20 cellular contexts compared by ENCODE assay signal in the genomic region with DNA sequence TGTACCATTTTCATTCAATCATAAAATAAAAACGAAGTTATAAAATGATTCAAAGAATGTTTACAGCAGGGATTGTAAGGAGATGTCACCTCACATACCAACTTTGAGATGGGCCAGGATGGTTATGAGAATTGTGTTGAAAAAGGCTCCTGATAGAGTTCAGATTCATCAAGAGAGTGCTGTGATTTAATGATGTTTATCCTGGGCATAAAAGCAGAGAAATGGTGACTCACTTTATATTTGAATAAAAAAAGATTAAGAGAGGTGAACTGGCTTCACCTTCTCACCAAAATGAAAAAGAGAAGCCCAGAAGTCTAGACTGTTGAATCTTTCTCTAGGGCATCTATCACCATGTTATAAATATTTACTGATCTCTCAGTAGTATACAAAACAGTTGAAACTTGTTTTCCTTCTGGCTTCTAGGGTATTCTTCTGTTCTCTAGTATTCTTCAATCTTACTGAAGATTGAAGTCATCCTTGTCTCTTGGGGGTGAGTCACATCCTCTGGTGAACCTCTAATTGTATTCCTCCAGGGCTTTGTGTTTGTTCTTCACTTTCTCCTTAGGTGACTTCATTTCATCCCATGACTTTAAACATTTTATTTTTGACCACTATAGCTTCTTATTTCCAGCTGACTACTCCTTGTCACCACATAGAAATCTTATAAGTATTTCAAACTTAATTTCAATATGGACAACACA.
DNase-seq lines count a peak whose midpoint lies in the region; FAIRE-seq and TF ChIP-seq lines count a peak whose summit lies in the region.
"Had no signal": no experiment of that assay in that cellular context is flagged by ENCODE, and none has a peak within 500 bp of the region (broad histone marks: within the 10 kb centered on the region; RNA-seq: fewer than 3 reads in every experiment).

No MANE protein-coding gene starts in this region.

- H3K4me3 Mint-ChIP-seq in activated T-cell treated with anti-CD3 and anti-CD28 coated beads, Interleukin-2, amount 50 U/mL, for 24 hours: no peak overlapping the region
- H3K4me3 Mint-ChIP-seq: activated CD8-positive, alpha-beta T cell treated with anti-CD3 and anti-CD28 coated beads, Interleukin-2, amount 10 ng/mL, durations not matched to agents 7 days and 5 days; activated naive CD8-positive, alpha-beta T cell treated with anti-CD3 and anti-CD28 coated beads, Interleukin-2, amount 50 U/mL, for 24 hours; activated T-helper 1 cell treated with anti-CD3 and anti-CD28 coated beads, Interleukin-12 subunit alpha, Interleukin-12 subunit beta, Interleukin-2, Interleukin-4 antibody, amounts not matched to agents 30 ng/mL and 10 ng/mL and 1 ng/mL, durations not matched to agents 14 hours and 24 hours and 36 hours had no signal

- no peak overlapping the region for H3K4me3 ChIP-seq in fibroblast of mammary gland (ENCODE audit: control insufficient read depth, low read depth, low read length)
- H3K4me3 ChIP-seq: HAP-1, left ventricle myocardium inferior, ovary had no signal

- H3K4me1 Mint-ChIP-seq in activated T-cell treated with anti-CD3 and anti-CD28 coated beads, Interleukin-2, amount 50 U/mL, for 24 hours (ENCODE audit: low read depth): no peaks in the 10 kb centered on the region
- H3K4me1 Mint-ChIP-seq: activated naive CD8-positive, alpha-beta T cell treated with anti-CD3 and anti-CD28 coated beads, Interleukin-2, amount 50 U/mL, for 24 hours had no signal

- POLR2A ChIA-PET in RWPE1 (lab: Yijun Ruan, JAX; ENCODE audit: low non-redundant PET): no interaction called here

- FAIRE-seq in H54 (lab: Jason Lieb, UNC): peak; percentile 88

- H3K27me3 Mint-ChIP-seq in activated T-cell treated with anti-CD3 and anti-CD28 coated beads, Interleukin-2, amount 50 U/mL, for 24 hours: no peaks in the 10 kb centered on the region
- H3K27me3 Mint-ChIP-seq: activated naive CD8-positive, alpha-beta T cell treated with anti-CD3 and anti-CD28 coated beads, Interleukin-2, amount 50 U/mL, for 24 hours had no signal

- in situ Hi-C loops in G401 (cut with HindIII; ENCODE audit: low sequenced_read_pairs): no loop called here

- H3K9me3 Mint-ChIP-seq in activated T-cell treated with anti-CD3 and anti-CD28 coated beads, Interleukin-2, amount 50 U/mL, for 24 hours: peaks cover 4% of the 10 kb centered on the region
- H3K9me3 Mint-ChIP-seq: activated T-helper 1 cell treated with anti-CD3 and anti-CD28 coated beads, Interleukin-12 subunit alpha, Interleukin-12 subunit beta, Interleukin-2, Interleukin-4 antibody, amounts not matched to agents 30 ng/mL and 10 ng/mL and 1 ng/mL, durations not matched to agents 14 hours and 24 hours and 36 hours had no signal

- no peaks in the 10 kb centered on the region for H3K36me3 Mint-ChIP-seq in activated T-cell treated with anti-CD3 and anti-CD28 coated beads, Interleukin-2, amount 50 U/mL, for 24 hours (ENCODE audit: low read depth)

- no peak for TF ChIP-seq CTCF in RWPE1 (conservative IDR thresholded peaks at IDR 0.05; ENCODE audit: low read depth)
- no peak for TF ChIP-seq CTCF in fibroblast of mammary gland (conservative IDR thresholded peaks at IDR 0.05; ENCODE audit: control insufficient read depth, insufficient read depth, low read depth, low read length)

- no peak for TF ChIP-seq POLR2A in H54 (IDR thresholded peaks at IDR 0.05; ENCODE audit: low read depth, low read length)

- H3K27ac ChIP-seq in RWPE1: no peak overlapping the region
- H3K27ac ChIP-seq: left ventricle myocardium inferior, ovary had no signal

- DNase-seq in H54 (ENCODE audit: insufficient read length, low spot score) (peak; percentile 6), RWPE1 (ENCODE audit: low spot score) (peak; percentile 32), fibroblast of mammary gland (ENCODE audit: low read depth) (peak; percentile 80), renal cortical epithelial cell (ENCODE audit: low read depth) (peak; percentile 92), G401 (ENCODE audit: low spot score) (no peak), DMS153 (lab: John Stamatoyannopoulos, UW) (no peak)
- DNase-seq in activated CD4-positive, CD25-positive, alpha-beta regulatory T cell treated with anti-CD3 and anti-CD28 coated beads, Interleukin-2, amount 50 U/mL, for 72 hours: no peak
- DNase-seq in activated T-cell treated with anti-CD3 and anti-CD28 coated beads, Interleukin-2, amount 50 U/mL, for 24 hours: no peak
- DNase-seq: activated CD8-positive, alpha-beta T cell treated with anti-CD3 and anti-CD28 coated beads, Interleukin-2, amount 10 ng/mL, durations not matched to agents 7 days and 5 days; activated naive CD8-positive, alpha-beta T cell treated with anti-CD3 and anti-CD28 coated beads, Interleukin-2, amount 50 U/mL, for 24 hours; AML-193; effector CD8-positive, alpha-beta T cell; Kasumi-1; left ventricle myocardium inferior; NCI-H1417 treated with DMSO at 0.1 percent for 48 hours; NK-92 treated with Interleukin-12 subunit alpha and Interleukin-12 subunit beta, amount 100 ng/mL, for 24 hours; ovary; stimulated activated CD4-positive, alpha-beta T cell treated with anti-CD3 and anti-CD28 coated beads, Interleukin-4, amount 100 ng/mL, for 1 hour had no signal

- no peak overlapping the region for H3K27ac Mint-ChIP-seq in activated T-cell treated with anti-CD3 and anti-CD28 coated beads, Interleukin-2, amount 50 U/mL, for 24 hours
- H3K27ac Mint-ChIP-seq: activated CD8-positive, alpha-beta T cell treated with anti-CD3 and anti-CD28 coated beads, Interleukin-2, amount 10 ng/mL, durations not matched to agents 7 days and 5 days; activated naive CD8-positive, alpha-beta T cell treated with anti-CD3 and anti-CD28 coated beads, Interleukin-2, amount 50 U/mL, for 24 hours; activated T-helper 1 cell treated with anti-CD3 and anti-CD28 coated beads, Interleukin-12 subunit alpha, Interleukin-12 subunit beta, Interleukin-2, Interleukin-4 antibody, amounts not matched to agents 30 ng/mL and 10 ng/mL and 1 ng/mL, durations not matched to agents 14 hours and 24 hours and 36 hours had no signal

- CTCF ChIA-PET in RWPE1 (lab: Yijun Ruan, JAX): no interaction called here

Comparison
In these comparisons a context has a peak if more than half of its experiments do, and no peak if none do; other contexts are left out.
1. DNase-seq: peak in H54 (single experiment), RWPE1 (single experiment), fibroblast of mammary gland (single experiment) and renal cortical epithelial cell (single experiment); none in activated CD4-positive, CD25-positive, alpha-beta regulatory T cell treated with anti-CD3 and anti-CD28 coated beads, Interleukin-2, amount 50 U/mL, for 72 hours (single experiment), G401 (single experiment), activated T-cell treated with anti-CD3 and anti-CD28 coated beads, Interleukin-2, amount 50 U/mL, for 24 hours (single experiment) and DMS153 (single experiment).